In the genomic region with DNA sequence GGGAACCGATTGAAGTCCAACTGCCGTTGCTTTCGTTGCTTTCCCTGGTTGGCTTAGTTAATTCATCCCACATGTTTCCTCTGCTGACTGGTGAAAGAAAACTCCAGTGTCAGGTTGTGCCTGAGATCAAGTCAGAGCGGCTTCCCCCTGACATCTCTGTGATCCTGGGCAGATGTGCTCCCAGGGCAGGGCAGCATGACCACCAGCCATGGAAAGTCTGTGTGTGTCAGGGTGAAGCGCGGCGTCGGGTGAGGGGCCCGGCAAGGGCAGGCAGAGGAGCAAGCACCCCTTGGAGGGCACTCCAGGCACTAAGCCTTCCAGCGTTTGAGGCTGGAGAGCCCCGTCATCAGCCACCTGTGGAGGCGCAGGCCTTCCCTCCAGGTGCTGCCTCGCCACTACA, we compare ENCODE assay signal across 1 cellular context.
TF ChIP-seq lines count a peak whose summit lies in the region.

No MANE protein-coding gene starts in this region.

TF ChIP-seq in H1, 55 proteins besides CTCF, POLR2A, EP300 and RAD21:
- no peak for TF ChIP-seq CHD2 (IDR thresholded peaks at IDR 0.05; ENCODE audit: low read length)
- TF ChIP-seq, protein P1, sequence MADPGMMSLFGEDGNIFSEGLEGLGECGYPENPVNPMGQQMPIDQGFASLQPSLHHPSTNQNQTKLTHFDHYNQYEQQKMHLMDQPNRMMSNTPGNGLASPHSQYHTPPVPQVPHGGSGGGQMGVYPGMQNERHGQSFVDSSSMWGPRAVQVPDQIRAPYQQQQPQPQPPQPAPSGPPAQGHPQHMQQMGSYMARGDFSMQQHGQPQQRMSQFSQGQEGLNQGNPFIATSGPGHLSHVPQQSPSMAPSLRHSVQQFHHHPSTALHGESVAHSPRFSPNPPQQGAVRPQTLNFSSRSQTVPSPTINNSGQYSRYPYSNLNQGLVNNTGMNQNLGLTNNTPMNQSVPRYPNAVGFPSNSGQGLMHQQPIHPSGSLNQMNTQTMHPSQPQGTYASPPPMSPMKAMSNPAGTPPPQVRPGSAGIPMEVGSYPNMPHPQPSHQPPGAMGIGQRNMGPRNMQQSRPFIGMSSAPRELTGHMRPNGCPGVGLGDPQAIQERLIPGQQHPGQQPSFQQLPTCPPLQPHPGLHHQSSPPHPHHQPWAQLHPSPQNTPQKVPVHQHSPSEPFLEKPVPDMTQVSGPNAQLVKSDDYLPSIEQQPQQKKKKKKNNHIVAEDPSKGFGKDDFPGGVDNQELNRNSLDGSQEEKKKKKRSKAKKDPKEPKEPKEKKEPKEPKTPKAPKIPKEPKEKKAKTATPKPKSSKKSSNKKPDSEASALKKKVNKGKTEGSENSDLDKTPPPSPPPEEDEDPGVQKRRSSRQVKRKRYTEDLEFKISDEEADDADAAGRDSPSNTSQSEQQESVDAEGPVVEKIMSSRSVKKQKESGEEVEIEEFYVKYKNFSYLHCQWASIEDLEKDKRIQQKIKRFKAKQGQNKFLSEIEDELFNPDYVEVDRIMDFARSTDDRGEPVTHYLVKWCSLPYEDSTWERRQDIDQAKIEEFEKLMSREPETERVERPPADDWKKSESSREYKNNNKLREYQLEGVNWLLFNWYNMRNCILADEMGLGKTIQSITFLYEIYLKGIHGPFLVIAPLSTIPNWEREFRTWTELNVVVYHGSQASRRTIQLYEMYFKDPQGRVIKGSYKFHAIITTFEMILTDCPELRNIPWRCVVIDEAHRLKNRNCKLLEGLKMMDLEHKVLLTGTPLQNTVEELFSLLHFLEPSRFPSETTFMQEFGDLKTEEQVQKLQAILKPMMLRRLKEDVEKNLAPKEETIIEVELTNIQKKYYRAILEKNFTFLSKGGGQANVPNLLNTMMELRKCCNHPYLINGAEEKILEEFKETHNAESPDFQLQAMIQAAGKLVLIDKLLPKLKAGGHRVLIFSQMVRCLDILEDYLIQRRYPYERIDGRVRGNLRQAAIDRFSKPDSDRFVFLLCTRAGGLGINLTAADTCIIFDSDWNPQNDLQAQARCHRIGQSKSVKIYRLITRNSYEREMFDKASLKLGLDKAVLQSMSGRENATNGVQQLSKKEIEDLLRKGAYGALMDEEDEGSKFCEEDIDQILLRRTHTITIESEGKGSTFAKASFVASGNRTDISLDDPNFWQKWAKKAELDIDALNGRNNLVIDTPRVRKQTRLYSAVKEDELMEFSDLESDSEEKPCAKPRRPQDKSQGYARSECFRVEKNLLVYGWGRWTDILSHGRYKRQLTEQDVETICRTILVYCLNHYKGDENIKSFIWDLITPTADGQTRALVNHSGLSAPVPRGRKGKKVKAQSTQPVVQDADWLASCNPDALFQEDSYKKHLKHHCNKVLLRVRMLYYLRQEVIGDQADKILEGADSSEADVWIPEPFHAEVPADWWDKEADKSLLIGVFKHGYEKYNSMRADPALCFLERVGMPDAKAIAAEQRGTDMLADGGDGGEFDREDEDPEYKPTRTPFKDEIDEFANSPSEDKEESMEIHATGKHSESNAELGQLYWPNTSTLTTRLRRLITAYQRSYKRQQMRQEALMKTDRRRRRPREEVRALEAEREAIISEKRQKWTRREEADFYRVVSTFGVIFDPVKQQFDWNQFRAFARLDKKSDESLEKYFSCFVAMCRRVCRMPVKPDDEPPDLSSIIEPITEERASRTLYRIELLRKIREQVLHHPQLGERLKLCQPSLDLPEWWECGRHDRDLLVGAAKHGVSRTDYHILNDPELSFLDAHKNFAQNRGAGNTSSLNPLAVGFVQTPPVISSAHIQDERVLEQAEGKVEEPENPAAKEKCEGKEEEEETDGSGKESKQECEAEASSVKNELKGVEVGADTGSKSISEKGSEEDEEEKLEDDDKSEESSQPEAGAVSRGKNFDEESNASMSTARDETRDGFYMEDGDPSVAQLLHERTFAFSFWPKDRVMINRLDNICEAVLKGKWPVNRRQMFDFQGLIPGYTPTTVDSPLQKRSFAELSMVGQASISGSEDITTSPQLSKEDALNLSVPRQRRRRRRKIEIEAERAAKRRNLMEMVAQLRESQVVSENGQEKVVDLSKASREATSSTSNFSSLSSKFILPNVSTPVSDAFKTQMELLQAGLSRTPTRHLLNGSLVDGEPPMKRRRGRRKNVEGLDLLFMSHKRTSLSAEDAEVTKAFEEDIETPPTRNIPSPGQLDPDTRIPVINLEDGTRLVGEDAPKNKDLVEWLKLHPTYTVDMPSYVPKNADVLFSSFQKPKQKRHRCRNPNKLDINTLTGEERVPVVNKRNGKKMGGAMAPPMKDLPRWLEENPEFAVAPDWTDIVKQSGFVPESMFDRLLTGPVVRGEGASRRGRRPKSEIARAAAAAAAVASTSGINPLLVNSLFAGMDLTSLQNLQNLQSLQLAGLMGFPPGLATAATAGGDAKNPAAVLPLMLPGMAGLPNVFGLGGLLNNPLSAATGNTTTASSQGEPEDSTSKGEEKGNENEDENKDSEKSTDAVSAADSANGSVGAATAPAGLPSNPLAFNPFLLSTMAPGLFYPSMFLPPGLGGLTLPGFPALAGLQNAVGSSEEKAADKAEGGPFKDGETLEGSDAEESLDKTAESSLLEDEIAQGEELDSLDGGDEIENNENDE (IDR thresholded peaks at IDR 0.05; ENCODE audit: insufficient replicate concordance, low read length): no peak
- TF ChIP-seq TEAD4 (IDR thresholded peaks at IDR 0.05; ENCODE audit: low read depth, low read length): no peak
- TF ChIP-seq, protein P2, sequence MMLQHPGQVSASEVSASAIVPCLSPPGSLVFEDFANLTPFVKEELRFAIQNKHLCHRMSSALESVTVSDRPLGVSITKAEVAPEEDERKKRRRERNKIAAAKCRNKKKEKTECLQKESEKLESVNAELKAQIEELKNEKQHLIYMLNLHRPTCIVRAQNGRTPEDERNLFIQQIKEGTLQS (IDR thresholded peaks at IDR 0.05; ENCODE audit: insufficient read depth, low read depth, low read length): no peak
- no peak for TF ChIP-seq ASH2L (IDR thresholded peaks at IDR 0.05; ENCODE audit: low read length)
- TF ChIP-seq HDAC2 (IDR thresholded peaks at IDR 0.05; ENCODE audit: borderline replicate concordance in 1 of 2, low read depth in 2 of 2, low read length in 2 of 2): no peak
- TF ChIP-seq SP2 (IDR thresholded peaks at IDR 0.05; ENCODE audit: low read length): no peak
